10 cellular contexts compared by ENCODE assay signal in the genomic region with DNA sequence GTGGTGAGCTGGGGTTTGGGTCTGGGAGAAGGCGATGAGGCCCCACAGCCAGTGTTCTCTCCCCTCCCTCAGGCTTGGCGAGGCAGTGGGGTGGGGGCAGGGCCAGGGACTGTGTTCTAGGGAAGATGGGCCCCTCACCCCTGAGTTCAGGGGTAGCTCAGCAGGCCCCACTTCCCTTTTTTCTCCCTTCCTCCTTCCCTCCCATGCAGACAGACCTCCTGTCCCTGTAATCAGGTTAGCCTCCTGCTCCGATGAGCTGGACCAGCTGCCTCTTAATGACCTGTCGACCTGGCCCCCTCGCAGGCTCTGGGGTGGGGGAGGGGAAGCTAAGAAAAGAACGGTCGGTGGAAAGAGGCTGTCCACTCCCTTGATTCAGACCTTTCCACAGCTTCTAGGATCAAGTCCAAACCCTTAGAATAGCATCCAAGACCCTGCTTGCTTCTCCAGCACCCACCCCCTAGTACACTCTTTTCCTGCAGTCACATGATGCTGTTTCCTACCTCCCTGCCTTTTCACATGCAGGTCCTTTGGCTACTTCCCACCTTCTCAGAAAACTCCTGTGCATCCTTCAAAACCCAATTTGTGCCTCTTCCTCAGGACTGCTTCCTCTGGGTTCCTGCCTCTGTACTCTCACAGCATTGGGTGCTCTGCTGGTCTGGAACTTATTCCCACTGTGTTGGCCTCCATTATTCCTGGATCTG.
A peak's percentile ranks its signal among the peaks of the same experiment; 100 is the strongest.
DNase-seq lines count a peak whose midpoint lies in the region; ATAC-seq and TF ChIP-seq lines count a peak whose summit lies in the region.
"Had no signal": no experiment of that assay in that cellular context is flagged by ENCODE, and none has a peak within 500 bp of the region (broad histone marks: within the 10 kb centered on the region; RNA-seq: fewer than 3 reads in every experiment).

No MANE protein-coding gene starts in this region.

- dilution Hi-C loops in mammary epithelial cell (cut with HindIII; ENCODE audit: low sequenced_read_pairs): no loop called here

- no peaks in the 10 kb centered on the region for H3K27me3 Mint-ChIP-seq in stimulated activated naive CD8-positive, alpha-beta T cell treated with anti-CD3 and anti-CD28 coated beads, Interleukin-15, Interleukin-2, amounts not matched to agents 100 ng/mL and 50 ng/mL, for 24 hours
- no peaks in the 10 kb centered on the region for H3K27me3 Mint-ChIP-seq in stimulated activated naive CD8-positive, alpha-beta T cell treated with anti-CD3 and anti-CD28 coated beads, Interleukin-15, amount 100 ng/mL, for 72 hours
- no peaks in the 10 kb centered on the region for H3K27me3 Mint-ChIP-seq in T-helper 17 cell

- DNase-seq in stimulated activated naive CD8-positive, alpha-beta T cell treated with anti-CD3 and anti-CD28 coated beads, Interleukin-15, amount 100 ng/mL, for 72 hours: no peak
- DNase-seq in T-helper 17 cell: no peak
- DNase-seq in mesendoderm: peak; percentile 50
- no peak for DNase-seq in NCI-H187 treated with DMSO at 0.1 percent for 48 hours (lab: John Stamatoyannopoulos, UW)
- no peak for DNase-seq in activated CD4-positive, alpha-beta T cell treated with anti-CD3 and anti-CD28 coated beads for 4 hours
- no peak for DNase-seq in mammary epithelial cell
- DNase-seq: activated CD8-positive, alpha-beta memory T cell treated with anti-CD3 and anti-CD28 coated beads for 24 hours; effector memory CD4-positive, alpha-beta T cell had no signal

- H3K23ac ChIP-seq in mesendoderm (ENCODE audit: low read length): no peak overlapping the region

- no peak overlapping the region for H3K4ac ChIP-seq in mesendoderm (ENCODE audit: low read depth, low read length)

- peak overlapping the region; percentile 13 for H3K9ac ChIP-seq in mesendoderm (ENCODE audit: low read length)
- H3K9ac ChIP-seq in mammary epithelial cell (ENCODE audit: insufficient read depth, low read length): no peak overlapping the region

- H3K4me3 Mint-ChIP-seq in stimulated activated naive CD8-positive, alpha-beta T cell treated with anti-CD3 and anti-CD28 coated beads, Interleukin-15, Interleukin-2, amounts not matched to agents 100 ng/mL and 50 ng/mL, for 24 hours: no peak overlapping the region
- no peak overlapping the region for H3K4me3 Mint-ChIP-seq in stimulated activated naive CD8-positive, alpha-beta T cell treated with anti-CD3 and anti-CD28 coated beads, Interleukin-15, amount 100 ng/mL, for 72 hours
- no peak overlapping the region for H3K4me3 Mint-ChIP-seq in T-helper 17 cell

- H3K4me1 Mint-ChIP-seq in stimulated activated naive CD8-positive, alpha-beta T cell treated with anti-CD3 and anti-CD28 coated beads, Interleukin-15, Interleukin-2, amounts not matched to agents 100 ng/mL and 50 ng/mL, for 24 hours (ENCODE audit: low read depth): peaks cover 45% of the 10 kb centered on the region
- H3K4me1 Mint-ChIP-seq in stimulated activated naive CD8-positive, alpha-beta T cell treated with anti-CD3 and anti-CD28 coated beads, Interleukin-15, amount 100 ng/mL, for 72 hours: peaks cover 58% of the 10 kb centered on the region
- H3K4me1 Mint-ChIP-seq in T-helper 17 cell: peaks cover 41% of the 10 kb centered on the region

- H2BK15ac ChIP-seq in mesendoderm (replicated peaks; ENCODE audit: low read depth): no peak overlapping the region

- H3K79me1 ChIP-seq in mesendoderm (ENCODE audit: low read length): peaks cover 50% of the 10 kb centered on the region

- no peaks in the 10 kb centered on the region for H3K9me3 Mint-ChIP-seq in stimulated activated naive CD8-positive, alpha-beta T cell treated with anti-CD3 and anti-CD28 coated beads, Interleukin-15, Interleukin-2, amounts not matched to agents 100 ng/mL and 50 ng/mL, for 24 hours
- H3K9me3 Mint-ChIP-seq in stimulated activated naive CD8-positive, alpha-beta T cell treated with anti-CD3 and anti-CD28 coated beads, Interleukin-15, amount 100 ng/mL, for 72 hours: no peaks in the 10 kb centered on the region

- peaks cover 5% of the 10 kb centered on the region for H3K36me3 Mint-ChIP-seq in stimulated activated naive CD8-positive, alpha-beta T cell treated with anti-CD3 and anti-CD28 coated beads, Interleukin-15, Interleukin-2, amounts not matched to agents 100 ng/mL and 50 ng/mL, for 24 hours (ENCODE audit: low read depth)
- H3K36me3 Mint-ChIP-seq in T-helper 17 cell (ENCODE audit: low read depth): peaks cover 4% of the 10 kb centered on the region

- H3K36me3 ChIP-seq in mesendoderm (ENCODE audit: control insufficient read depth, insufficient read depth, low read length): peaks cover 3% of the 10 kb centered on the region
- H3K36me3 ChIP-seq in mammary epithelial cell (ENCODE audit: insufficient read depth, low read length): no peaks in the 10 kb centered on the region

- peak overlapping the region; percentile 23 for H2BK5ac ChIP-seq in mesendoderm (ENCODE audit: low read length)

- no peak overlapping the region for H2BK120ac ChIP-seq in mesendoderm (ENCODE audit: low read depth, low read length)

- H3K27me3 ChIP-seq in mesendoderm (ENCODE audit: insufficient read depth, low read length, poor library complexity) (no peaks in the 10 kb centered on the region), mammary epithelial cell (ENCODE audit: insufficient read depth, low read length) (no peaks in the 10 kb centered on the region)

- peaks cover 47% of the 10 kb centered on the region for H3K4me1 ChIP-seq in mesendoderm (ENCODE audit: control insufficient read depth, low read depth, low read length)
- peaks cover 6% of the 10 kb centered on the region for H3K4me1 ChIP-seq in mammary epithelial cell (ENCODE audit: insufficient read depth, low read length)

- peaks cover 32% of the 10 kb centered on the region for H3K79me2 ChIP-seq in mesendoderm (ENCODE audit: control insufficient read depth, insufficient read depth, low read length)
- no peaks in the 10 kb centered on the region for H3K79me2 ChIP-seq in mammary epithelial cell (ENCODE audit: insufficient read depth, low read length)

- H3K27ac Mint-ChIP-seq in stimulated activated naive CD8-positive, alpha-beta T cell treated with anti-CD3 and anti-CD28 coated beads, Interleukin-15, Interleukin-2, amounts not matched to agents 100 ng/mL and 50 ng/mL, for 24 hours: peak overlapping the region; percentile 32
- peak overlapping the region in 1 of 2 donors; percentile 48 for H3K27ac Mint-ChIP-seq in stimulated activated naive CD8-positive, alpha-beta T cell treated with anti-CD3 and anti-CD28 coated beads, Interleukin-15, amount 100 ng/mL, for 72 hours
- peak overlapping the region; percentile 62 for H3K27ac Mint-ChIP-seq in T-helper 17 cell

- intact Hi-C loops in mammary epithelial cell (cut with micrococcal nuclease): no loop called here

- H2AK5ac ChIP-seq in mesendoderm (ENCODE audit: low read length): peak overlapping the region; percentile 32

- H3K9me3 ChIP-seq in T-helper 17 cell (ENCODE audit: control insufficient read depth, low read length, poor library complexity, severe bottlenecking): no peaks in the 10 kb centered on the region
- H3K9me3 ChIP-seq in mammary epithelial cell (replicated peaks; ENCODE audit: insufficient read depth, low read length): no peaks in the 10 kb centered on the region

- no peaks in the 10 kb centered on the region for H4K20me1 ChIP-seq in mammary epithelial cell (ENCODE audit: insufficient read depth, low read length)

- H3K4me2 ChIP-seq in mesendoderm (ENCODE audit: low read length) (no peak overlapping the region), mammary epithelial cell (ENCODE audit: insufficient read depth, low read depth, low read length) (no peak overlapping the region)

- no CpG with 5 or more reads among the region's 7 CpGs for WGBS in mesendoderm (ENCODE audit: extremely low coverage, insufficient coverage, low lambda C conversion rate)
- 91% methylated on average over 7 of the region's 7 CpGs for WGBS in mammary epithelial cell (ENCODE audit: low coverage, missing lambda C conversion rate)

- peak overlapping the region; percentile 33 for H3K18ac ChIP-seq in mesendoderm (ENCODE audit: low read length)

- H4K5ac ChIP-seq in mesendoderm (ENCODE audit: low read length): no peak overlapping the region

- H4K8ac ChIP-seq in mesendoderm (ENCODE audit: low read depth, low read length): no peak overlapping the region

- no peak overlapping the region for H2AFZ ChIP-seq in mammary epithelial cell (ENCODE audit: low read depth, low read length)

- no peak for TF ChIP-seq CTCF in mammary epithelial cell (conservative IDR thresholded peaks at IDR 0.05 in 1 of 2, IDR thresholded peaks at IDR 0.05 in 1 of 2; ENCODE audit: extremely low read depth in 1 of 2, insufficient read depth in 1 of 2, low read depth in 1 of 2, low read length in 2 of 2)

- CTCF ChIA-PET in mammary epithelial cell (lab: Charles Lee; ENCODE audit: low non-redundant PET): no interaction called here

- no peak overlapping the region for H3K27ac ChIP-seq in mesendoderm (ENCODE audit: low read depth, low read length)
- no peak overlapping the region for H3K27ac ChIP-seq in mammary epithelial cell (ENCODE audit: insufficient read depth, low read depth, low read length)

- ATAC-seq in stimulated activated naive CD8-positive, alpha-beta T cell treated with anti-CD3 and anti-CD28 coated beads, Interleukin-15, amount 100 ng/mL, for 72 hours: no peak
- no peak for ATAC-seq in T-helper 17 cell
- no peak for ATAC-seq in GM19395 (IDR thresholded peaks at IDR 0.05; ENCODE audit: unreplicated experiment)

- H3K56ac ChIP-seq in mesendoderm (ENCODE audit: low read length): peak overlapping the region; percentile 58

- H3K4me3 ChIP-seq in mesendoderm (ENCODE audit: low read length) (no peak overlapping the region), mammary epithelial cell (replicated peaks in 1 of 3; ENCODE audit: insufficient read depth in 1 of 3, low read depth in 2 of 3, low read length in 3 of 3) (no peak overlapping the region)

- no TSS peak for BruUV-seq in mammary epithelial cell (replicated peaks; lab: Mats Ljungman, UMichigan)

- in situ Hi-C loops in mammary epithelial cell (cut with MboI; ENCODE audit: low sequenced_read_pairs in 2 of 2): no loop called here
